In the genomic region with DNA sequence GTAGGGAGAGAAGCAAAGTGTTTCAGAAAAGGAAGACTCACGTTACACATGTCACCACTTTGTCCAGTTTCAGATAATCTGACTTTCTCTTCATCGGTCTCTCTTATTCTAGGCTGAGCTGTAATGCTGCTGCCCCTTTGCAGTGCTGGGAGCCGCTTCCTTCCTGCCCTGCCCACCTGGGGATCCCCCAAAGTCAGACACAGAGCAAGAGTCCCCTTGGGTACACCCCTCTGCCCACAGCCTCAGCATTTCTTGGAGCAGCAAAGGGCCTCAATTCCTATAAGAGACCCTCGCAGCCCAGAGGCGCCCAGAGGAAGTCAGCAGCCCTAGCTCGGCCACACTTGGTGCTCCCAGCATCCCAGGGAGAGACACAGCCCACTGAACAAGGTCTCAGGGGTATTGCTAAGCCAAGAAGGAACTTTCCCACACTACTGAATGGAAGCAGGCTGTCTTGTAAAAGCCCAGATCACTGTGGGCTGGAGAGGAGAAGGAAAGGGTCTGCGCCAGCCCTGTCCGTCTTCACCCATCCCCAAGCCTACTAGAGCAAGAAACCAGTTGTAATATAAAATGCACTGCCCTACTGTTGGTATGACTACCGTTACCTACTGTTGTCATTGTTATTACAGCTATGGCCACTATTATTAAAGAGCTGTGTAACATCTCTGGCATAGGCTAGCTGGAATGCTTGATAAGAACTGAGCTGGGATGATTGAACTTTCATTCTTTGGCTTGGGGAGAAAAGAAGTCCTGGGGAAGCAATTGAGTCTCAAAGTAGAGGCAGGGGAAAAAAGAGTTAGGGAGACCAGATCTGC, we compare ENCODE assay signal across 13 cellular contexts.
DNase-seq lines count a peak whose midpoint lies in the region; ATAC-seq lines count a peak whose summit lies in the region.
"Had no signal": no experiment of that assay in that cellular context is flagged by ENCODE, and none has a peak within 500 bp of the region (broad histone marks: within the 10 kb centered on the region; RNA-seq: fewer than 3 reads in every experiment).

No MANE protein-coding gene starts in this region.

- H3K4me1 Mint-ChIP-seq in activated T-cell treated with anti-CD3 and anti-CD28 coated beads, Interleukin-2, amount 50 U/mL, for 24 hours (ENCODE audit: low read depth) = peaks cover 16% of the 10 kb centered on the region
- H3K4me1 Mint-ChIP-seq in effector memory CD8-positive, alpha-beta T cell (ENCODE audit: low read depth in 2 of 2) = peaks cover 16 to 26% of the 10 kb centered on the region in 2 donors
- peaks cover 10 to 31% of the 10 kb centered on the region in 2 donors for H3K4me1 Mint-ChIP-seq in stimulated activated naive B cell treated with anti-CD40 and anti-IgM and Interleukin-4, amounts not matched to agents 10 μg/mL and 1 μg/mL and 100 μg/mL, for 72 hours

- peak overlapping the region; percentile 58 for H3K27ac Mint-ChIP-seq in activated T-cell treated with anti-CD3 and anti-CD28 coated beads, Interleukin-2, amount 50 U/mL, for 24 hours
- H3K27ac Mint-ChIP-seq in effector memory CD8-positive, alpha-beta T cell = peak overlapping the region in 1 of 2 donors; percentile 75
- H3K27ac Mint-ChIP-seq in stimulated activated naive B cell treated with anti-CD40 and anti-IgM and Interleukin-4, amounts not matched to agents 10 μg/mL and 1 μg/mL and 100 μg/mL, for 72 hours = no peak overlapping the region

- ATAC-seq in HG03196 (IDR thresholded peaks at IDR 0.05; ENCODE audit: unreplicated experiment) = peak; percentile 70
- peak; percentile 67 for ATAC-seq in effector memory CD8-positive, alpha-beta T cell (replicated peaks)
- peak; percentile 88 to 90 for ATAC-seq in stimulated activated naive B cell treated with anti-CD40 and anti-IgM and Interleukin-4, amounts not matched to agents 10 μg/mL and 1 μg/mL and 100 μg/mL, for 72 hours (replicated peaks)
- ATAC-seq in HG03469 (IDR thresholded peaks at IDR 0.05; ENCODE audit: unreplicated experiment) = no peak

- peak; percentile 39 for DNase-seq in activated T-cell treated with anti-CD3 and anti-CD28 coated beads, Interleukin-2, amount 50 U/mL, for 24 hours
- DNase-seq in activated T-cell treated with anti-CD3 and anti-CD28 coated beads, Interleukin-2, amount 50 U/mL, for 1 hour = no peak
- no peak for DNase-seq in effector memory CD8-positive, alpha-beta T cell
- DNase-seq in stimulated activated naive B cell treated with anti-CD40 and anti-IgM and Interleukin-4, amounts not matched to agents 10 μg/mL and 1 μg/mL and 100 μg/mL, for 72 hours = no peak
- DNase-seq in HK-2 (ENCODE audit: unreplicated experiment) (no peak), CD1c-positive myeloid dendritic cell (ENCODE audit: extremely low spot score) (no peak)
- DNase-seq: activated CD4-positive, CD25-positive, alpha-beta regulatory T cell treated with anti-CD3 and anti-CD28 coated beads, Interleukin-2, amount 50 U/mL, for 72 hours; GDM1; mammary epithelial cell; NCI-H345; occipital lobe had no signal

- no peaks in the 10 kb centered on the region for H3K36me3 Mint-ChIP-seq in activated T-cell treated with anti-CD3 and anti-CD28 coated beads, Interleukin-2, amount 50 U/mL, for 24 hours (ENCODE audit: low read depth)
- no peaks in the 10 kb centered on the region for H3K36me3 Mint-ChIP-seq in effector memory CD8-positive, alpha-beta T cell (ENCODE audit: insufficient read depth)
- no peaks in the 10 kb centered on the region for H3K36me3 Mint-ChIP-seq in stimulated activated naive B cell treated with anti-CD40 and anti-IgM and Interleukin-4, amounts not matched to agents 10 μg/mL and 1 μg/mL and 100 μg/mL, for 72 hours

- no peaks in the 10 kb centered on the region for H3K9me3 Mint-ChIP-seq in activated T-cell treated with anti-CD3 and anti-CD28 coated beads, Interleukin-2, amount 50 U/mL, for 24 hours
- no peaks in the 10 kb centered on the region for H3K9me3 Mint-ChIP-seq in effector memory CD8-positive, alpha-beta T cell
- H3K9me3 Mint-ChIP-seq in stimulated activated naive B cell treated with anti-CD40 and anti-IgM and Interleukin-4, amounts not matched to agents 10 μg/mL and 1 μg/mL and 100 μg/mL, for 72 hours = peaks cover 0 to 1% of the 10 kb centered on the region in 2 donors

- H3K27me3 Mint-ChIP-seq in activated T-cell treated with anti-CD3 and anti-CD28 coated beads, Interleukin-2, amount 50 U/mL, for 24 hours = peaks cover 2% of the 10 kb centered on the region
- peaks cover 26 to 36% of the 10 kb centered on the region in 2 donors for H3K27me3 Mint-ChIP-seq in effector memory CD8-positive, alpha-beta T cell
- peaks cover 14 to 21% of the 10 kb centered on the region in 2 donors for H3K27me3 Mint-ChIP-seq in stimulated activated naive B cell treated with anti-CD40 and anti-IgM and Interleukin-4, amounts not matched to agents 10 μg/mL and 1 μg/mL and 100 μg/mL, for 72 hours

- no peak overlapping the region for H3K4me3 Mint-ChIP-seq in activated T-cell treated with anti-CD3 and anti-CD28 coated beads, Interleukin-2, amount 50 U/mL, for 24 hours
- no peak overlapping the region for H3K4me3 Mint-ChIP-seq in effector memory CD8-positive, alpha-beta T cell
- H3K4me3 Mint-ChIP-seq in stimulated activated naive B cell treated with anti-CD40 and anti-IgM and Interleukin-4, amounts not matched to agents 10 μg/mL and 1 μg/mL and 100 μg/mL, for 72 hours = peak overlapping the region in 1 of 2 donors; percentile 35
